ENCODE assay signal across 22 cellular contexts in genomic region chr5:6599739-6600138, GRCh38.
"Had no signal": no experiment of that assay in that cellular context is flagged by ENCODE, and none has a peak within 500 bp of the region (broad histone marks: within the 10 kb centered on the region; RNA-seq: fewer than 3 reads in every experiment).

No MANE protein-coding gene starts in this region.

- FAIRE-seq: frontal cortex had no signal

- DNase-seq: cerebellar nuclear complex; cortex of kidney; effector memory CD8-positive, alpha-beta T cell; head of caudate nucleus; left cardiac atrium; left lung; lower lobe of right lung; right cardiac atrium; spleen; stimulated activated CD4-positive, alpha-beta T cell treated with anti-CD3 and anti-CD28 coated beads, Interleukin-4, amount 100 ng/mL, for 4 hours; stimulated activated naive B cell treated with anti-CD40 and anti-IgM and Interleukin-4, amounts not matched to agents 10 μg/mL and 1 μg/mL and 100 μg/mL, for 72 hours; upper lobe of right lung; uterus had no signal

- H3K27me3 ChIP-seq: left lung, neural progenitor cell, spleen, tibial nerve, upper lobe of right lung, uterus had no signal

- H3K4me1 Mint-ChIP-seq: neural progenitor cell had no signal

- ATAC-seq: effector memory CD8-positive, alpha-beta T cell; left cardiac atrium; left lung; lower lobe of right lung; natural killer cell treated with Interleukin-12 subunit alpha and Interleukin-12 subunit beta and Interleukin-15 and Interleukin-18, amount 100 ng/mL, for 72 hours; right cardiac atrium; stimulated activated naive B cell treated with anti-CD40 and anti-IgM and Interleukin-4, amounts not matched to agents 10 μg/mL and 1 μg/mL and 100 μg/mL, for 72 hours; upper lobe of right lung had no signal

- H3K36me3 ChIP-seq: neural progenitor cell, uterus had no signal

- H3K9ac ChIP-seq: neural progenitor cell, parathyroid adenoma had no signal

- H3K9me3 Mint-ChIP-seq: effector memory CD8-positive, alpha-beta T cell; natural killer cell treated with Interleukin-12 subunit alpha and Interleukin-12 subunit beta and Interleukin-15 and Interleukin-18, amount 100 ng/mL, for 72 hours; neural progenitor cell; stimulated activated naive B cell treated with anti-CD40 and anti-IgM and Interleukin-4, amounts not matched to agents 10 μg/mL and 1 μg/mL and 100 μg/mL, for 72 hours; stimulated activated naive CD8-positive, alpha-beta T cell treated with anti-CD3 and anti-CD28 coated beads, Interleukin-15, Interleukin-2, amounts not matched to agents 100 ng/mL and 50 ng/mL, for 24 hours had no signal

- H3K4me2 ChIP-seq: neural progenitor cell had no signal

- H3K27ac Mint-ChIP-seq: natural killer cell treated with Interleukin-12 subunit alpha and Interleukin-12 subunit beta and Interleukin-15 and Interleukin-18, amount 100 ng/mL, for 72 hours; neural progenitor cell; stimulated activated naive B cell treated with anti-CD40 and anti-IgM and Interleukin-4, amounts not matched to agents 10 μg/mL and 1 μg/mL and 100 μg/mL, for 72 hours; stimulated activated naive CD8-positive, alpha-beta T cell treated with anti-CD3 and anti-CD28 coated beads, Interleukin-15, Interleukin-2, amounts not matched to agents 100 ng/mL and 50 ng/mL, for 24 hours had no signal

- H2AFZ ChIP-seq: neural progenitor cell, parathyroid adenoma had no signal

- H3K79me2 ChIP-seq: parathyroid adenoma had no signal

- H3K4me3 ChIP-seq: left lung, lower lobe of right lung, neural progenitor cell, prostate gland, skin epidermis, spleen, thoracic aorta, tibial nerve, upper lobe of right lung, uterus had no signal

- H3K4me1 ChIP-seq: left lung, lower lobe of right lung, neural progenitor cell, parathyroid adenoma, prostate gland, spleen, tibial nerve, upper lobe of right lung, uterus had no signal

- H3K9me3 ChIP-seq: left lung, lower lobe of right lung, prostate gland, spleen, thoracic aorta, tibial nerve, upper lobe of right lung, uterus had no signal

- H3K4me3 Mint-ChIP-seq: effector memory CD8-positive, alpha-beta T cell; natural killer cell treated with Interleukin-12 subunit alpha and Interleukin-12 subunit beta and Interleukin-15 and Interleukin-18, amount 100 ng/mL, for 72 hours; neural progenitor cell; stimulated activated naive B cell treated with anti-CD40 and anti-IgM and Interleukin-4, amounts not matched to agents 10 μg/mL and 1 μg/mL and 100 μg/mL, for 72 hours; stimulated activated naive CD8-positive, alpha-beta T cell treated with anti-CD3 and anti-CD28 coated beads, Interleukin-15, Interleukin-2, amounts not matched to agents 100 ng/mL and 50 ng/mL, for 24 hours had no signal

- H3K27ac ChIP-seq: left lung, lower lobe of right lung, neural progenitor cell, parathyroid adenoma, prostate gland, skin epidermis, spleen, tibial nerve, upper lobe of right lung, uterus had no signal
